Comparison of ENCODE assay signal across 2 cellular contexts in the genomic region with DNA sequence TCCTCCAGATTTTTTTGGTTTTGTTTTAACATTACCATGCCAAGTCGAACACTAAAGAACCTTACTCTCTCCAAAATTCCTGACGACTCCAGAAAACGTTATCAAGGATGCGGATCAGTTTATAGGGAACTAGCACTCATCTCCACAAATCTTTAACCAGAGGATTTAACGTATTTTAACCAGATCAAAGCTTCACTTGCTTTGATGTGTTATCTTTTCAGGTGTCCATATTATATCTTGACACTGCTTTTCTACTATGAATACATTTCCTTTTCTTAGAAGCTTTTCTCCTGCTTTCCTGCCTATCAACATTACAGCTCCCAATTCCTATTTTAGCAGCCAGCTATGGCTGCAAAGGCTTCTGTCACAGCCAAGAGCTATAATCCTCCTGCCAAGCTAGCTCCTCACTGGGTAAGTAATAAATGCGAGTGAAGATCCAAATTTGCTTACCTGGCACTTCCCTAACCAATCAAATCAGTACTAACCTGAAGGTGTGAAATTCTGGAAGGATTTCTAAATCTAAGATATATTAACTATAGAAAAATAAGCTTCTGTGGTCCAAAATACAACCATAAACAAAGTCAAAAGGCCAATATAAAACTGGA.
TF ChIP-seq lines count a peak whose summit lies in the region.

No MANE protein-coding gene starts in this region.

TF ChIP-seq in H1, 55 proteins besides CTCF, POLR2A, EP300 and RAD21 (continued from another document):
- no peak for TF ChIP-seq EGR1 (IDR thresholded peaks at IDR 0.05; ENCODE audit: borderline replicate concordance, low read depth, low read length)
- TF ChIP-seq SIN3A (conservative IDR thresholded peaks at IDR 0.05 in 1 of 2, IDR thresholded peaks at IDR 0.05 in 1 of 2; ENCODE audit: low read depth in 1 of 2, low read length in 2 of 2): no peak
- no peak for TF ChIP-seq POLR2AphosphoS5 (IDR thresholded peaks at IDR 0.05; ENCODE audit: low read depth, low read length)
TF ChIP-seq in H1: peak in this region for 1.

TF ChIP-seq in SK-N-SH treated with all-trans-retinoic acid at 6 μM for 48 hours, 23 proteins besides CTCF, POLR2A, EP300 and RAD21 (continued from another document):
- no peak for TF ChIP-seq TOX (CRISPR knock-in tag; IDR thresholded peaks at IDR 0.05; ENCODE audit: borderline replicate concordance)
- TF ChIP-seq ZFP3 (CRISPR knock-in tag; IDR thresholded peaks at IDR 0.05): no peak
- no peak for TF ChIP-seq ZNF70 (CRISPR knock-in tag; IDR thresholded peaks at IDR 0.05)
- TF ChIP-seq CSDC2 (CRISPR knock-in tag; IDR thresholded peaks at IDR 0.05): no peak
- no peak for TF ChIP-seq OSR1 (CRISPR knock-in tag; IDR thresholded peaks at IDR 0.05)
- TF ChIP-seq ARNTL (CRISPR knock-in tag; IDR thresholded peaks at IDR 0.05; ENCODE audit: borderline replicate concordance, low read depth): no peak
- TF ChIP-seq PPARA (CRISPR knock-in tag; IDR thresholded peaks at IDR 0.05; ENCODE audit: borderline replicate concordance): no peak
- TF ChIP-seq, protein P1, sequence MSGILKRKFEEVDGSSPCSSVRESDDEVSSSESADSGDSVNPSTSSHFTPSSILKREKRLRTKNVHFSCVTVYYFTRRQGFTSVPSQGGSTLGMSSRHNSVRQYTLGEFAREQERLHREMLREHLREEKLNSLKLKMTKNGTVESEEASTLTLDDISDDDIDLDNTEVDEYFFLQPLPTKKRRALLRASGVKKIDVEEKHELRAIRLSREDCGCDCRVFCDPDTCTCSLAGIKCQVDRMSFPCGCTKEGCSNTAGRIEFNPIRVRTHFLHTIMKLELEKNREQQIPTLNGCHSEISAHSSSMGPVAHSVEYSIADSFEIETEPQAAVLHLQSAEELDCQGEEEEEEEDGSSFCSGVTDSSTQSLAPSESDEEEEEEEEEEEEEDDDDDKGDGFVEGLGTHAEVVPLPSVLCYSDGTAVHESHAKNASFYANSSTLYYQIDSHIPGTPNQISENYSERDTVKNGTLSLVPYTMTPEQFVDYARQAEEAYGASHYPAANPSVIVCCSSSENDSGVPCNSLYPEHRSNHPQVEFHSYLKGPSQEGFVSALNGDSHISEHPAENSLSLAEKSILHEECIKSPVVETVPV (CRISPR knock-in tag; IDR thresholded peaks at IDR 0.05): no peak
- TF ChIP-seq, protein P2, sequence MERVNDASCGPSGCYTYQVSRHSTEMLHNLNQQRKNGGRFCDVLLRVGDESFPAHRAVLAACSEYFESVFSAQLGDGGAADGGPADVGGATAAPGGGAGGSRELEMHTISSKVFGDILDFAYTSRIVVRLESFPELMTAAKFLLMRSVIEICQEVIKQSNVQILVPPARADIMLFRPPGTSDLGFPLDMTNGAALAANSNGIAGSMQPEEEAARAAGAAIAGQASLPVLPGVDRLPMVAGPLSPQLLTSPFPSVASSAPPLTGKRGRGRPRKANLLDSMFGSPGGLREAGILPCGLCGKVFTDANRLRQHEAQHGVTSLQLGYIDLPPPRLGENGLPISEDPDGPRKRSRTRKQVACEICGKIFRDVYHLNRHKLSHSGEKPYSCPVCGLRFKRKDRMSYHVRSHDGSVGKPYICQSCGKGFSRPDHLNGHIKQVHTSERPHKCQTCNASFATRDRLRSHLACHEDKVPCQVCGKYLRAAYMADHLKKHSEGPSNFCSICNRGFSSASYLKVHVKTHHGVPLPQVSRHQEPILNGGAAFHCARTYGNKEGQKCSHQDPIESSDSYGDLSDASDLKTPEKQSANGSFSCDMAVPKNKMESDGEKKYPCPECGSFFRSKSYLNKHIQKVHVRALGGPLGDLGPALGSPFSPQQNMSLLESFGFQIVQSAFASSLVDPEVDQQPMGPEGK (CRISPR knock-in tag; IDR thresholded peaks at IDR 0.05; ENCODE audit: borderline replicate concordance): no peak
- TF ChIP-seq ZC3H10 (CRISPR knock-in tag; IDR thresholded peaks at IDR 0.05): no peak
- no peak for TF ChIP-seq ZNF8 (CRISPR knock-in tag; IDR thresholded peaks at IDR 0.05)
- TF ChIP-seq GLIS3 (CRISPR knock-in tag; IDR thresholded peaks at IDR 0.05): no peak
- TF ChIP-seq ZNF565 (CRISPR knock-in tag; conservative IDR thresholded peaks at IDR 0.05; ENCODE audit: low read depth): no peak
- no peak for TF ChIP-seq SNAI2 (CRISPR knock-in tag; IDR thresholded peaks at IDR 0.05)
- TF ChIP-seq ESRRG (CRISPR knock-in tag; IDR thresholded peaks at IDR 0.05): no peak
- TF ChIP-seq, protein P3, sequence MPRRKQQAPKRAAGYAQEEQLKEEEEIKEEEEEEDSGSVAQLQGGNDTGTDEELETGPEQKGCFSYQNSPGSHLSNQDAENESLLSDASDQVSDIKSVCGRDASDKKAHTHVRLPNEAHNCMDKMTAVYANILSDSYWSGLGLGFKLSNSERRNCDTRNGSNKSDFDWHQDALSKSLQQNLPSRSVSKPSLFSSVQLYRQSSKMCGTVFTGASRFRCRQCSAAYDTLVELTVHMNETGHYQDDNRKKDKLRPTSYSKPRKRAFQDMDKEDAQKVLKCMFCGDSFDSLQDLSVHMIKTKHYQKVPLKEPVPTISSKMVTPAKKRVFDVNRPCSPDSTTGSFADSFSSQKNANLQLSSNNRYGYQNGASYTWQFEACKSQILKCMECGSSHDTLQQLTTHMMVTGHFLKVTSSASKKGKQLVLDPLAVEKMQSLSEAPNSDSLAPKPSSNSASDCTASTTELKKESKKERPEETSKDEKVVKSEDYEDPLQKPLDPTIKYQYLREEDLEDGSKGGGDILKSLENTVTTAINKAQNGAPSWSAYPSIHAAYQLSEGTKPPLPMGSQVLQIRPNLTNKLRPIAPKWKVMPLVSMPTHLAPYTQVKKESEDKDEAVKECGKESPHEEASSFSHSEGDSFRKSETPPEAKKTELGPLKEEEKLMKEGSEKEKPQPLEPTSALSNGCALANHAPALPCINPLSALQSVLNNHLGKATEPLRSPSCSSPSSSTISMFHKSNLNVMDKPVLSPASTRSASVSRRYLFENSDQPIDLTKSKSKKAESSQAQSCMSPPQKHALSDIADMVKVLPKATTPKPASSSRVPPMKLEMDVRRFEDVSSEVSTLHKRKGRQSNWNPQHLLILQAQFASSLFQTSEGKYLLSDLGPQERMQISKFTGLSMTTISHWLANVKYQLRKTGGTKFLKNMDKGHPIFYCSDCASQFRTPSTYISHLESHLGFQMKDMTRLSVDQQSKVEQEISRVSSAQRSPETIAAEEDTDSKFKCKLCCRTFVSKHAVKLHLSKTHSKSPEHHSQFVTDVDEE (CRISPR knock-in tag; IDR thresholded peaks at IDR 0.05): no peak
- no peak for TF ChIP-seq RARB (CRISPR knock-in tag; IDR thresholded peaks at IDR 0.05)
- TF ChIP-seq, protein P4, sequence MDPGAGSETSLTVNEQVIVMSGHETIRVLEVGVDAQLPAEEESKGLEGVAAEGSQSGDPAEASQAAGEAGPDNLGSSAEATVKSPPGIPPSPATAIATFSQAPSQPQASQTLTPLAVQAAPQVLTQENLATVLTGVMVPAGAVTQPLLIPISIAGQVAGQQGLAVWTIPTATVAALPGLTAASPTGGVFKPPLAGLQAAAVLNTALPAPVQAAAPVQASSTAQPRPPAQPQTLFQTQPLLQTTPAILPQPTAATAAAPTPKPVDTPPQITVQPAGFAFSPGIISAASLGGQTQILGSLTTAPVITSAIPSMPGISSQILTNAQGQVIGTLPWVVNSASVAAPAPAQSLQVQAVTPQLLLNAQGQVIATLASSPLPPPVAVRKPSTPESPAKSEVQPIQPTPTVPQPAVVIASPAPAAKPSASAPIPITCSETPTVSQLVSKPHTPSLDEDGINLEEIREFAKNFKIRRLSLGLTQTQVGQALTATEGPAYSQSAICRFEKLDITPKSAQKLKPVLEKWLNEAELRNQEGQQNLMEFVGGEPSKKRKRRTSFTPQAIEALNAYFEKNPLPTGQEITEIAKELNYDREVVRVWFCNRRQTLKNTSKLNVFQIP (CRISPR knock-in tag; IDR thresholded peaks at IDR 0.05; ENCODE audit: borderline replicate concordance, low read depth): no peak
